Comparison of ENCODE assay signal across 27 cellular contexts in genomic region chr10:129967579-129968019, GRCh38. TPM values are rescaled to one million over a fixed set of nuclear protein-coding genes. Genes with fewer than 3 reads are reported as not detected.
DNase-seq lines count a peak whose midpoint lies in the region; ATAC-seq and TF ChIP-seq lines count a peak whose summit lies in the region.
"Had no signal": no experiment of that assay in that cellular context is flagged by ENCODE, and none has a peak within 500 bp of the region (broad histone marks: within the 10 kb centered on the region; RNA-seq: fewer than 3 reads in every experiment).

No MANE protein-coding gene starts in this region.

- H3K36me3 Mint-ChIP-seq in T-helper 2 cell treated with Interferon-gamma antibody and Interleukin-4, amounts not matched to agents 5 μg/mL and 100 μg/mL, for 36 hours (ENCODE audit: low read depth), result peaks cover 1% of the 10 kb centered on the region

- H3K4me3 ChIP-seq in HUES6 (ENCODE audit: low read depth, low read length) (peak overlapping the region; percentile 50), iPS-15b (ENCODE audit: low read depth, low read length) (peak overlapping the region; percentile 35), psoas muscle (peak overlapping the region; percentile 83)
- H3K4me3 ChIP-seq: SK-N-MC, transverse colon had no signal

- H3K4me1 Mint-ChIP-seq in T-helper 2 cell treated with Interferon-gamma antibody and Interleukin-4, amounts not matched to agents 5 μg/mL and 100 μg/mL, for 36 hours (ENCODE audit: low read depth), result peaks cover 13% of the 10 kb centered on the region

- H3K36me3 ChIP-seq in ES-I3 (ENCODE audit: insufficient read depth, low read length), result no peaks in the 10 kb centered on the region
- no peaks in the 10 kb centered on the region for H3K36me3 ChIP-seq in HUES6 (ENCODE audit: control insufficient read depth, insufficient read depth, low read length)
- H3K36me3 ChIP-seq in iPS-15b (ENCODE audit: control insufficient read depth, insufficient read depth, low read length), result no peaks in the 10 kb centered on the region
- no peaks in the 10 kb centered on the region for H3K36me3 ChIP-seq in psoas muscle (ENCODE audit: insufficient read depth in 1 of 2, low read depth in 1 of 2)
- H3K36me3 ChIP-seq: BLaER1 treated with 17β-estradiol and CSF1 and Interleukin-3, amounts not matched to agents 10 nM and 100 nM; transverse colon had no signal

- no peak for DNase-seq in psoas muscle
- DNase-seq in activated T-cell treated with anti-CD3 and anti-CD28 coated beads for 4 hours, result no peak
- DNase-seq in T-helper 2 cell treated with Interferon-gamma antibody and Interleukin-4, amounts not matched to agents 5 μg/mL and 100 μg/mL, for 36 hours (ENCODE audit: low spot score), result no peak
- DNase-seq: activated CD4-positive, alpha-beta T cell treated with anti-CD3 and anti-CD28 coated beads for 48 hours; activated gamma-delta T cell; activated naive CD8-positive, alpha-beta T cell treated with anti-CD3 and anti-CD28 coated beads, Interleukin-2, amount 50 U/mL, for 24 hours; activated T-cell treated with anti-CD3 and anti-CD28 coated beads, Interleukin-2, amount 50 U/mL, for 24 hours; COR-L47; dermis blood vessel endothelial cell; DMS53; GDM1; NCI-H1436; transverse colon had no signal

- H3K27ac ChIP-seq in HUES6 (ENCODE audit: low read depth, low read length) (no peak overlapping the region), psoas muscle (peak overlapping the region; percentile 46)
- H3K27ac ChIP-seq: BLaER1 treated with 17β-estradiol and CSF1 and Interleukin-3, amounts not matched to agents 10 nM and 100 nM; KMS-11; SK-N-MC; transverse colon had no signal

- H3K9ac ChIP-seq in ES-I3 (ENCODE audit: low read depth, low read length), result peak overlapping the region; percentile 26; the same call in 1 of the 2 replicates
- H3K9ac ChIP-seq in HUES6 (ENCODE audit: low read length), result no peak overlapping the region
- no peak overlapping the region for H3K9ac ChIP-seq in iPS-15b (ENCODE audit: low read depth, low read length)
- H3K9ac ChIP-seq: BLaER1 treated with 17β-estradiol and CSF1 and Interleukin-3, amounts not matched to agents 10 nM and 100 nM; KMS-11 had no signal

- ATAC-seq in psoas muscle, result no peak
- ATAC-seq in GM21825 (IDR thresholded peaks at IDR 0.05; ENCODE audit: unreplicated experiment), result no peak
- ATAC-seq: activated naive CD8-positive, alpha-beta T cell treated with anti-CD3 and anti-CD28 coated beads, Interleukin-2, amount 50 U/mL, for 24 hours; left ventricle myocardium superior had no signal

- H3K9me3 ChIP-seq in ES-I3 (ENCODE audit: control insufficient read depth, insufficient read depth, low read length) (no peaks in the 10 kb centered on the region), HUES6 (ENCODE audit: control insufficient read depth, insufficient read depth, low read depth, low read length) (no peaks in the 10 kb centered on the region), iPS-15b (ENCODE audit: control insufficient read depth, insufficient read depth, low read length) (no peaks in the 10 kb centered on the region), psoas muscle (no peaks in the 10 kb centered on the region)
- H3K9me3 ChIP-seq: transverse colon had no signal

- TF ChIP-seq CTCF in psoas muscle (IDR thresholded peaks at IDR 0.05), result no peak

- no peaks in the 10 kb centered on the region for H3K9me3 Mint-ChIP-seq in T-helper 2 cell treated with Interferon-gamma antibody and Interleukin-4, amounts not matched to agents 5 μg/mL and 100 μg/mL, for 36 hours
- H3K9me3 Mint-ChIP-seq: activated naive CD8-positive, alpha-beta T cell treated with anti-CD3 and anti-CD28 coated beads, Interleukin-2, amount 50 U/mL, for 24 hours; activated T-cell treated with anti-CD3 and anti-CD28 coated beads, Interleukin-2, amount 50 U/mL, for 24 hours; central memory CD8-positive, alpha-beta T cell; neural crest cell had no signal

- H3K27me3 ChIP-seq in HUES6 (ENCODE audit: control insufficient read depth, insufficient read depth, low read length) (peaks cover 97% of the 10 kb centered on the region), iPS-15b (ENCODE audit: control insufficient read depth, insufficient read depth, low read length) (peaks cover 83% of the 10 kb centered on the region), psoas muscle (ENCODE audit: insufficient read depth in 3 of 3, low read length in 2 of 3) (peaks cover 0 to 75% (median 8%) of the 10 kb centered on the region in 3 donors)

- peaks cover 5% of the 10 kb centered on the region; the same call in 1 of the 2 replicates for H3K4me1 ChIP-seq in ES-I3 (ENCODE audit: insufficient read depth, low read length)
- H3K4me1 ChIP-seq in HUES6 (ENCODE audit: control insufficient read depth, insufficient read depth, low read length), result peaks cover 51% of the 10 kb centered on the region
- H3K4me1 ChIP-seq in iPS-15b (ENCODE audit: control insufficient read depth, insufficient read depth, low read length), result peaks cover 12% of the 10 kb centered on the region
- H3K4me1 ChIP-seq in psoas muscle, result peaks cover 5% of the 10 kb centered on the region

- 43 to 57% (median 45%) methylated on average over 25 to 28 of the region's 28 CpGs for WGBS in psoas muscle, 3 donors

- H3K27me3 Mint-ChIP-seq in T-helper 2 cell treated with Interferon-gamma antibody and Interleukin-4, amounts not matched to agents 5 μg/mL and 100 μg/mL, for 36 hours (ENCODE audit: low read depth), result peaks cover 62% of the 10 kb centered on the region

- no peak overlapping the region for H3K27ac Mint-ChIP-seq in T-helper 2 cell treated with Interferon-gamma antibody and Interleukin-4, amounts not matched to agents 5 μg/mL and 100 μg/mL, for 36 hours
- H3K27ac Mint-ChIP-seq: activated naive CD8-positive, alpha-beta T cell treated with anti-CD3 and anti-CD28 coated beads, Interleukin-2, amount 50 U/mL, for 24 hours; progenitor cell of endocrine pancreas had no signal

- intact Hi-C loops in psoas muscle (cut with DNase I), result loop anchor here in 1 of 2 donors (5.0 kb wide), 1 partner anchor 90 kb away; no protein-coding TSS in a partner anchor

- no peak overlapping the region for H3K4me3 Mint-ChIP-seq in T-helper 2 cell treated with Interferon-gamma antibody and Interleukin-4, amounts not matched to agents 5 μg/mL and 100 μg/mL, for 36 hours
- H3K4me3 Mint-ChIP-seq: activated naive CD8-positive, alpha-beta T cell treated with anti-CD3 and anti-CD28 coated beads, Interleukin-2, amount 50 U/mL, for 24 hours; activated T-cell treated with anti-CD3 and anti-CD28 coated beads, Interleukin-2, amount 50 U/mL, for 24 hours; central memory CD8-positive, alpha-beta T cell; neural crest cell had no signal

RNA-seq across cellular contexts. Expression of gene EBF3, which starts 3.5 kb away (rescaled TPM):
- total RNA-seq in psoas muscle, result 1 to 10 TPM; 4.5 to 8.5 (median 5.9) TPM
- 10 to 100 TPM in 1 of 3 donors, 1 to 10 TPM in 2; 3.2 to 10.1 (median 3.4) TPM for polyA plus RNA-seq in psoas muscle
- total RNA-seq: activated CD8-positive, alpha-beta memory T cell treated with anti-CD3 and anti-CD28 coated beads for 36 hours; NCI-H460; T-helper 2 cell treated with Interferon-gamma antibody and Interleukin-4, amounts not matched to agents 100 ng/mL and 5 ng/mL, for 36 hours had no signal
